1 cellular context compared by ENCODE assay signal in genomic region chr15:100116416-100117190, GRCh38.
TF ChIP-seq lines count a peak whose summit lies in the region.

No MANE protein-coding gene starts in this region.

TF ChIP-seq in IMR-90, 13 proteins besides CTCF, POLR2A, EP300 and RAD21 (continued from another document):
- TF ChIP-seq USF2 (IDR thresholded peaks at IDR 0.05; ENCODE audit: low read depth, low read length) (no peak), RCOR1 (IDR thresholded peaks at IDR 0.05; ENCODE audit: insufficient replicate concordance, low read length) (no peak), SMC3 (IDR thresholded peaks at IDR 0.05; ENCODE audit: low read depth, low read length) (no peak), RFX5 (IDR thresholded peaks at IDR 0.05; ENCODE audit: low read depth, low read length) (no peak), CHD1 (IDR thresholded peaks at IDR 0.05; ENCODE audit: low read depth, low read length) (no peak), MAZ (IDR thresholded peaks at IDR 0.05; ENCODE audit: borderline replicate concordance, low read depth, low read length) (no peak), FOS (IDR thresholded peaks at IDR 0.05; ENCODE audit: low read depth, low read length) (no peak), BHLHE40 (IDR thresholded peaks at IDR 0.05; ENCODE audit: low read depth, low read length) (no peak), NFE2L2 (IDR thresholded peaks at IDR 0.05; ENCODE audit: low read depth, low read length) (no peak), MAFK (IDR thresholded peaks at IDR 0.05; ENCODE audit: low read depth, low read length) (no peak)
TF ChIP-seq in IMR-90: peak in this region for 0.
